7 cellular contexts compared by ENCODE assay signal in the genomic region with DNA sequence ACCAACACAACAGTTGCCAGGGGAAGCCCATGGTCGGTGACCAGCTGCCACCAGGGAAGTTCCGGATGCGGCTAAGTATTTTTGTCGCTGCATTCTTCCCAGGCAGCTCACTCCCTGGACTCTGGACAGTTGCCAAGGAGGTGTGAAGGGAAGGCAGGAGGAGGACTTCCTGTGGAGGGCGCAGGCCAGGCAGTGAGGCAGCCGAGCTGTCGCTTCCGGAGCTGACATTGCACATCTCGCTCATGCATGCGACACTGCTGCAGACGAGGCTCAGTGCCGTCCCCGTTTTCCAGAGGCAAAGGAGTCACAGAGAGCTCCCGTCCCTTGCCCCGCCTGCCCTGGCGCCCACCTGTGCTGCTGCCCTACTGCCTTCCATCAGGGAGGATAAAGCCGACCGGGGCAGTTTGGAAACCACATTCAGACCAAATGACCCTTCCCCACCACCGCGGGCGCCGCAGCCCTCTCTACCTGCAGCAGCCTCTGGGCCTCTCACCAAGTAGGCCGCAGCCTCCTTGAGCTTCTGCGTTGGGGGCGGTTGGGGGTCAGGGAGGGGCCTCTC.
DNase-seq lines count a peak whose midpoint lies in the region; ATAC-seq and TF ChIP-seq lines count a peak whose summit lies in the region.

No MANE protein-coding gene starts in this region.

- H3K27ac ChIP-seq in endodermal cell (ENCODE audit: low read depth, low read length) (no peak overlapping the region), parathyroid adenoma (no peak overlapping the region)

- no peak overlapping the region for H3K9ac ChIP-seq in endodermal cell (ENCODE audit: extremely low read depth, low read length, poor library complexity, severe bottlenecking)
- H3K9ac ChIP-seq in parathyroid adenoma = no peak overlapping the region

- H3K4me3 ChIP-seq in endodermal cell (ENCODE audit: low read length) (no peak overlapping the region), parathyroid adenoma (ENCODE audit: low read depth, low read length) (no peak overlapping the region)

- no peaks in the 10 kb centered on the region for H3K27me3 ChIP-seq in endodermal cell (ENCODE audit: control insufficient read depth, insufficient read depth, low read length, poor library complexity, severe bottlenecking)
- H3K27me3 ChIP-seq in parathyroid adenoma (ENCODE audit: control insufficient read depth, insufficient read depth, low read length) = no peaks in the 10 kb centered on the region

- H3K36me3 ChIP-seq in endodermal cell (ENCODE audit: control insufficient read depth, insufficient read depth, low read length) (no peaks in the 10 kb centered on the region), parathyroid adenoma (ENCODE audit: control insufficient read depth, insufficient read depth, low read length) (no peaks in the 10 kb centered on the region)

- peaks cover 7% of the 10 kb centered on the region for H3K27me3 Mint-ChIP-seq in endodermal cell (ENCODE audit: insufficient read depth)

- H3K27ac Mint-ChIP-seq in endodermal cell = no peak overlapping the region

- no peaks in the 10 kb centered on the region for H3K79me2 ChIP-seq in parathyroid adenoma

- peaks cover 43% of the 10 kb centered on the region for H3K4me1 Mint-ChIP-seq in endodermal cell

- TF ChIP-seq CTCF in GM12872 (IDR thresholded peaks at IDR 0.05; ENCODE audit: insufficient read depth, low read depth, low read length) = 0 out of 3 replicates have a peak, but pooled peaks have one; percentile 16
- no peak for TF ChIP-seq CTCF in endodermal cell (conservative IDR thresholded peaks at IDR 0.05)
- TF ChIP-seq CTCF in parathyroid adenoma (IDR thresholded peaks at IDR 0.05) = no peak

- H3K4me2 ChIP-seq in parathyroid adenoma (ENCODE audit: low read length) = peak overlapping the region; percentile 20

- WGBS in endodermal cell (ENCODE audit: insufficient coverage in 1 of 2, insufficient read length in 1 of 2), 2 experiments = 85 to 87% methylated on average over 14 to 25 of the region's 25 CpGs

- H3K9me3 ChIP-seq in endodermal cell (ENCODE audit: control insufficient read depth, low read length) (no peaks in the 10 kb centered on the region), parathyroid adenoma (ENCODE audit: control insufficient read depth, low read length) (no peaks in the 10 kb centered on the region)

- peak overlapping the region; percentile 22 for H2AFZ ChIP-seq in parathyroid adenoma

- DNase-seq in NCI-H510A (lab: John Stamatoyannopoulos, UW) (peak; percentile 65), endodermal cell (peak; percentile 79), GM19240 (ENCODE audit: insufficient read length, low spot score) (no peak)

- ATAC-seq in GM18870 (IDR thresholded peaks at IDR 0.05; ENCODE audit: unreplicated experiment) = no peak
- no peak for ATAC-seq in GM18519 (IDR thresholded peaks at IDR 0.05; ENCODE audit: low FRiP score, unreplicated experiment)

- no peaks in the 10 kb centered on the region for H3K9me3 Mint-ChIP-seq in endodermal cell

- no peaks in the 10 kb centered on the region for H3K36me3 Mint-ChIP-seq in endodermal cell (ENCODE audit: low read depth)

- H3K4me1 ChIP-seq in endodermal cell (ENCODE audit: control insufficient read depth, insufficient read depth, low read length) = peaks cover 4% of the 10 kb centered on the region
- H3K4me1 ChIP-seq in parathyroid adenoma = peaks cover 3% of the 10 kb centered on the region

- H3K4me3 Mint-ChIP-seq in endodermal cell = peak overlapping the region; percentile 41
